10 cellular contexts compared by ENCODE assay signal in the genomic region with DNA sequence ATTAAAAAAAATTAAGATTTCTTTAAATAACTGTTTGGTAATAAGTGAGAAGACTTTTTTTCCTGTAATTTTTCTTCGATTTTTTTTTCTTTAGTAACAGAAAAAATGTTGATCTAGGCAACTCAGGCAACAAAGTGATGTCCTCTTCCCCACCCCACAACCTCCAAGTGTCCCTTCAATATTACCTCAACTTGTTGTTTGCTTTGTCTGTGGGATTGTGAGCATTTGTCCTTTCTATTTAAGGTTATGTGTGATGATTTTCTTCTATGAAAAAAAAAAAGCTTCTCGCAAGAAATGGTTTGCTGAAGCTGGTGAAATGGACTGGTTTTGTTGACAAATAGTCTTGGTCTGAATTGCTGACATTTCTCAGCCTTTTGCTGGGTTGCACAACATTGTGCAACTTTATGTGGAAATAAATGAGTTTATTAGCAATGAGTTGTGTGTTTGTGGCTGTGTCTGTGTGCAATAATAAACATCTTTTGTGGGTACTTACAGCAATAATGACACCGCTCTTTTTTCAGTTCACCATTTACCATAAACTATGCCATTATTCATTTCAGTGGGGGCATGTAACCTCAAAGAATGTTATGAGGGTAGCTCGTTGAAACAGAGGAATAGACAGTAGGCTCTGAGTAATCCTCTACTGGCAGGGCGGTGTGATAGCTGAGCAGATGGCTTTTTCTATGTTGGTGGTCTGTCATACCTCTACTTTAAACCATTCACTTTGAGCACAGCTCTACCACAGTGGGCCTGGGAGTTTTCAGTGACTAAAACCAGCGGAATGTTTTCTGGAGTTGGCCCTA.
A peak's percentile ranks its signal among the peaks of the same experiment; 100 is the strongest.
DNase-seq lines count a peak whose midpoint lies in the region; TF ChIP-seq lines count a peak whose summit lies in the region.
"Had no signal": no experiment of that assay in that cellular context is flagged by ENCODE, and none has a peak within 500 bp of the region (broad histone marks: within the 10 kb centered on the region; RNA-seq: fewer than 3 reads in every experiment).

No MANE protein-coding gene starts in this region.

- peak overlapping the region; percentile 22 for H3K27ac ChIP-seq in colonic mucosa

- H3K4me3 ChIP-seq in AG10803 (ENCODE audit: low read length) (no peak overlapping the region), colonic mucosa (no peak overlapping the region)

- DNase-seq in AG10803 (ENCODE audit: low read depth) (peak; percentile 100), NCI-H226 (peak; percentile 54), colonic mucosa (no peak), myocyte (ENCODE audit: low read depth) (peak; percentile 94), globus pallidus (ENCODE audit: low spot score) (no peak), amygdala (lab: John Stamatoyannopoulos, UW) (no peak)
- no peak for DNase-seq in stimulated activated CD8-positive, alpha-beta memory T cell treated with anti-CD3 and anti-CD28 coated beads, Interleukin-4, amount 100 ng/mL, for 48 hours
- DNase-seq in activated CD8-positive, alpha-beta memory T cell treated with anti-CD3 and anti-CD28 coated beads, Interleukin-2, amount 50 U/mL, for 4 hours = no peak
- DNase-seq: natural killer cell, NCI-H2029 had no signal

- TF ChIP-seq CTCF in AG10803 (conservative IDR thresholded peaks at IDR 0.05; ENCODE audit: low read length) (no peak), colonic mucosa (IDR thresholded peaks at IDR 0.05) (no peak)

- H3K27me3 ChIP-seq in colonic mucosa = no peaks in the 10 kb centered on the region

- intact Hi-C loops in colonic mucosa (cut with DNase I) = no loop called here

- no peaks in the 10 kb centered on the region for H3K36me3 ChIP-seq in colonic mucosa

- H3K9me3 ChIP-seq in colonic mucosa = no peaks in the 10 kb centered on the region

- H3K4me1 ChIP-seq in colonic mucosa = no peaks in the 10 kb centered on the region

- H3K9ac ChIP-seq in colonic mucosa (ENCODE audit: low read depth in 2 of 2, low read length in 2 of 2) = no peak overlapping the region

Comparison
In these comparisons a context has a peak if more than half of its experiments do, and no peak if none do; other contexts are left out.
1. DNase-seq: peak in AG10803 (single experiment), NCI-H226 (single experiment) and myocyte (single experiment); none in colonic mucosa (single experiment), stimulated activated CD8-positive, alpha-beta memory T cell treated with anti-CD3 and anti-CD28 coated beads, Interleukin-4, amount 100 ng/mL, for 48 hours (single experiment), globus pallidus (single experiment), activated CD8-positive, alpha-beta memory T cell treated with anti-CD3 and anti-CD28 coated beads, Interleukin-2, amount 50 U/mL, for 4 hours (single experiment) and amygdala (0 of 56).